1 cellular context compared by ENCODE assay signal in genomic region chr11:27085605-27086004, GRCh38.
TF ChIP-seq lines count a peak whose summit lies in the region.

No MANE protein-coding gene starts in this region.

TF ChIP-seq in IMR-90, 13 proteins besides CTCF, POLR2A, EP300 and RAD21:
- TF ChIP-seq MXI1 (IDR thresholded peaks at IDR 0.05; ENCODE audit: borderline replicate concordance, low read depth, low read length) (no peak), MAZ (IDR thresholded peaks at IDR 0.05; ENCODE audit: borderline replicate concordance, low read depth, low read length) (no peak), CEBPB (IDR thresholded peaks at IDR 0.05; ENCODE audit: low read depth, low read length) (no peak), BHLHE40 (IDR thresholded peaks at IDR 0.05; ENCODE audit: low read depth, low read length) (no peak), FOS (IDR thresholded peaks at IDR 0.05; ENCODE audit: low read depth, low read length) (no peak), MAFK (IDR thresholded peaks at IDR 0.05; ENCODE audit: low read depth, low read length) (no peak), CHD1 (IDR thresholded peaks at IDR 0.05; ENCODE audit: low read depth, low read length) (no peak), SMC3 (IDR thresholded peaks at IDR 0.05; ENCODE audit: low read depth, low read length) (no peak), ELK1 (IDR thresholded peaks at IDR 0.05; ENCODE audit: borderline replicate concordance, low read depth, low read length) (no peak), RFX5 (IDR thresholded peaks at IDR 0.05; ENCODE audit: low read depth, low read length) (no peak), NFE2L2 (IDR thresholded peaks at IDR 0.05; ENCODE audit: low read depth, low read length) (no peak)
- TF ChIP-seq, protein P1, sequence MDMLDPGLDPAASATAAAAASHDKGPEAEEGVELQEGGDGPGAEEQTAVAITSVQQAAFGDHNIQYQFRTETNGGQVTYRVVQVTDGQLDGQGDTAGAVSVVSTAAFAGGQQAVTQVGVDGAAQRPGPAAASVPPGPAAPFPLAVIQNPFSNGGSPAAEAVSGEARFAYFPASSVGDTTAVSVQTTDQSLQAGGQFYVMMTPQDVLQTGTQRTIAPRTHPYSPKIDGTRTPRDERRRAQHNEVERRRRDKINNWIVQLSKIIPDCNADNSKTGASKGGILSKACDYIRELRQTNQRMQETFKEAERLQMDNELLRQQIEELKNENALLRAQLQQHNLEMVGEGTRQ (IDR thresholded peaks at IDR 0.05; ENCODE audit: low read depth, low read length), result no peak
